In the genomic region with DNA sequence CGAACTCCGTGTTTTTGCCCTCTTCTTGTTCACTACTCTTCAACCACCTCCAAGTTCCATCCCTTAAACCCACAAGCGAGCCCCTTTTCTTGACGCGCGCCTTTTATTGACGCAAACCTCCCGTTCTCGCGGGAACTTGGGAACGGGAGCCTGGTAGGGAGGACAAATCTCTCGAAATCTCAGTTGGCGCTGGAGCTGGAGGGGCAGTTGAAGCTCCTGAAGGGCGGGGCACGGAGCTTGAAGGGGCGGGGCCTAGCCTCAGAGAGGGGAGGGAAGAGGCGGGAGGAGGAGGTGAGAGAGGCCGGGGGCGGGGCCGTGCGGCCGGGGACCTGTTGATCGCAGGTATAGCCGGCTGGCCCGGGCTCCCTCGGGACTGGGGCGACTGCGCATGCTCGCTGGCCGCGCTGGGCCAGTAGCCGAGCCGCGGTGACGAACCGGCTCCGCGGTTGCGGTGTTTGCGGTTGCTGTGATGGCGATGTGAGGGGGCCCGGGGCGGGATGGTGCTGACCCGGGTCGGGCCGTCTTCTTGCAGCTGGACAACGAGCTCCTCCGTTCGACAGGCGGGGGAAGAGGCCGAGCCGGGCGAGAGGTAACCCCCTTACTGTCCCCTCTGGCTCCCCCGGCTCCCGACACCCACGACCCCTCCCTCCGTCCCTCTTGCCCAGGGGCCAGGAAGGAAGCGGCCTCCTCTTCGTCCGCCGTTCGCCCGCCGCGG, we compare ENCODE assay signal across 8 cellular contexts. TPM values are rescaled to one million over a fixed set of nuclear protein-coding genes. Genes with fewer than 3 reads are reported as not detected.
DNase-seq lines count a peak whose midpoint lies in the region; ATAC-seq and TF ChIP-seq lines count a peak whose summit lies in the region.

TSS of gene FAM135A (plus strand) at position 395 of the 715 bp plus-strand sequence. CDS start 14,835 bp downstream, outside the sequence.

- H3K9me3 Mint-ChIP-seq in natural killer cell: no peaks in the 10 kb centered on the region

- H3K9me2 ChIP-seq in Karpas-422 (replicated peaks; ENCODE audit: insufficient read depth, low read length): no peaks in the 10 kb centered on the region

- peak within 1 kb of the TSS; percentile 71 to 90 for H3K27ac Mint-ChIP-seq in natural killer cell

- CTCF ChIA-PET in RWPE1 (lab: Yijun Ruan, JAX): interaction anchor here (0.6 to 4.3 kb wide), 4 partner anchors 44 to 132 kb away, joined by 3 to 18 read pairs (median 4); no protein-coding TSS in a partner anchor

- H3K4me1 Mint-ChIP-seq in natural killer cell: peaks cover 17 to 19% of the 10 kb centered on the region in 2 donors

- H2AFZ ChIP-seq in DND-41 (ENCODE audit: low read depth, low read length): peak within 1 kb of the TSS; percentile 96
- H2AFZ ChIP-seq in Karpas-422 (ENCODE audit: low read length): peak within 1 kb of the TSS; percentile 89

- POLR2A ChIA-PET in RWPE1 (lab: Yijun Ruan, JAX; ENCODE audit: low non-redundant PET): interaction anchor here (0.9 kb wide), 1 partner anchor 15 kb away, joined by 3 read pairs; no protein-coding TSS in a partner anchor

- H4K20me1 ChIP-seq in DND-41 (ENCODE audit: insufficient read depth, low read length) (no peaks in the 10 kb centered on the region), Karpas-422 (ENCODE audit: insufficient read depth, low read depth, low read length) (no peaks in the 10 kb centered on the region)

- no peaks in the 10 kb centered on the region for H3K27me3 ChIP-seq in DND-41 (ENCODE audit: insufficient read depth, low read length, poor library complexity)
- no peaks in the 10 kb centered on the region for H3K27me3 ChIP-seq in Karpas-422 (ENCODE audit: low read length)

- ATAC-seq in DND-41 (ENCODE audit: insufficient read depth, low read depth) (peak; percentile 87), GM21825 (IDR thresholded peaks at IDR 0.05; ENCODE audit: unreplicated experiment) (peak; percentile 86), natural killer cell (peak; percentile 92 to 96 (median 92))

- intact Hi-C loops in natural killer cell (cut with micrococcal nuclease): loop anchor here (1.0 kb wide), 1 partner anchor 153 kb away; the partner anchor contains the start of gene SDHAF4

- H3K4me3 ChIP-seq in DND-41 (ENCODE audit: low read depth in 1 of 2, low read length in 2 of 2) (peak within 1 kb of the TSS; percentile 77 to 90), Karpas-422 (ENCODE audit: low read length) (peak within 1 kb of the TSS; percentile 81)

- peaks cover 15 to 17% of the 10 kb centered on the region in 2 donors for H3K27me3 Mint-ChIP-seq in natural killer cell (ENCODE audit: low read depth in 2 of 2)

- DNase-seq in DND-41 (peak; percentile 89), Karpas-422 (peak; percentile 98), RWPE1 (ENCODE audit: low spot score) (peak; percentile 97), fibroblast of peridontal ligament (ENCODE audit: extremely low read depth) (peak; percentile 98), natural killer cell (peak; percentile 78)
- peak; percentile 92 for DNase-seq in activated T-helper 9 cell treated with anti-CD3 and anti-CD28 coated beads, Interleukin-2, amount 50 U/mL, for 16 hours (ENCODE audit: low read depth)
- peak; percentile 92 for DNase-seq in stimulated activated naive CD4-positive, alpha-beta T cell treated with Interleukin-2 at 50 U/mL for 16 hours (lab: John Stamatoyannopoulos, UW)

- no peaks in the 10 kb centered on the region; the same call in 1 of the 2 replicates for H3K36me3 ChIP-seq in DND-41 (ENCODE audit: insufficient read depth, low read length)
- peaks cover 12% of the 10 kb centered on the region for H3K36me3 ChIP-seq in Karpas-422 (ENCODE audit: insufficient read depth, low read length)

- H3K9me3 ChIP-seq in DND-41 (ENCODE audit: insufficient read depth, low read length, severe bottlenecking) (no peaks in the 10 kb centered on the region), Karpas-422 (ENCODE audit: low read length) (no peaks in the 10 kb centered on the region)

- peaks cover 2% of the 10 kb centered on the region; the same call in 1 of the 2 replicates for H3K79me2 ChIP-seq in DND-41 (ENCODE audit: insufficient read depth, low read length)
- peaks cover 46% of the 10 kb centered on the region for H3K79me2 ChIP-seq in Karpas-422 (ENCODE audit: low read length)

- peak within 1 kb of the TSS; percentile 93 for H3K4me3 Mint-ChIP-seq in natural killer cell

- TF ChIP-seq CTCF in DND-41 (IDR thresholded peaks at IDR 0.05; ENCODE audit: borderline replicate concordance, extremely low read depth, low read length, poor library complexity, severe bottlenecking) (no peak), RWPE1 (conservative IDR thresholded peaks at IDR 0.05; ENCODE audit: low read depth) (no peak), natural killer cell (IDR thresholded peaks at IDR 0.05) (no peak)

- peaks cover 24% of the 10 kb centered on the region for H3K4me1 ChIP-seq in DND-41 (ENCODE audit: insufficient read depth, low read length)
- peaks cover 15% of the 10 kb centered on the region for H3K4me1 ChIP-seq in Karpas-422 (ENCODE audit: low read length)

- H3K9ac ChIP-seq in DND-41 (ENCODE audit: low read depth, low read length) (peak within 1 kb of the TSS; percentile 71), Karpas-422 (ENCODE audit: low read length) (peak within 1 kb of the TSS; percentile 84)

- H3K36me3 Mint-ChIP-seq in natural killer cell: no peaks in the 10 kb centered on the region

- H3K27ac ChIP-seq in DND-41 (ENCODE audit: low read length): peak within 1 kb of the TSS; percentile 85
- H3K27ac ChIP-seq in Karpas-422 (ENCODE audit: low read length): peak within 1 kb of the TSS; percentile 30
- peak within 1 kb of the TSS; percentile 82 for H3K27ac ChIP-seq in RWPE1

- H3K4me2 ChIP-seq in DND-41 (ENCODE audit: insufficient read depth, low read length) (peak within 1 kb of the TSS; percentile 91), Karpas-422 (ENCODE audit: low read depth, low read length, poor library complexity, severe bottlenecking) (peak within 1 kb of the TSS; percentile 81)

RNA-seq across cellular contexts. Expression of gene FAM135A, which starts in this region (rescaled TPM):
- 52.9 and 83.0 TPM in 2 replicates for total RNA-seq in Karpas-422 (2014; rRNA removed; shearing (Covaris generic); ENCODE audit: low replicate concordance)
- total RNA-seq in natural killer cell: 1 to 10 TPM; 4.8 to 9.3 (median 5.0) TPM

Comparison
In these comparisons a context has a peak if more than half of its experiments do, and no peak if none do; other contexts are left out.
1. Peak in every context shown above with its lines: DNase-seq, ATAC-seq, H3K4me3 ChIP-seq and H3K27ac ChIP-seq.
2. H3K27ac ChIP-seq: peak in every context shown above with its lines; median percentile 85 in DND-41; 82 in RWPE1; 30 in Karpas-422.